2 cellular contexts compared by ENCODE assay signal in genomic region chr6:5055118-5055517, GRCh38.
A peak's percentile ranks its signal among the peaks of the same experiment; 100 is the strongest.
TF ChIP-seq lines count a peak whose summit lies in the region.

No MANE protein-coding gene starts in this region.

TF ChIP-seq in GM23338, 12 proteins besides CTCF, POLR2A, EP300 and RAD21:
- TF ChIP-seq REST (IDR thresholded peaks at IDR 0.05; ENCODE audit: unreplicated experiment): peak; percentile 47
- no peak for TF ChIP-seq STAT1 (IDR thresholded peaks at IDR 0.05; ENCODE audit: unreplicated experiment)

TF ChIP-seq in IMR-90, 13 proteins besides CTCF, POLR2A, EP300 and RAD21:
- TF ChIP-seq MAFK (IDR thresholded peaks at IDR 0.05; ENCODE audit: low read depth, low read length) (no peak), USF2 (IDR thresholded peaks at IDR 0.05; ENCODE audit: low read depth, low read length) (no peak), ELK1 (IDR thresholded peaks at IDR 0.05; ENCODE audit: borderline replicate concordance, low read depth, low read length) (no peak), MXI1 (IDR thresholded peaks at IDR 0.05; ENCODE audit: borderline replicate concordance, low read depth, low read length) (no peak), SMC3 (IDR thresholded peaks at IDR 0.05; ENCODE audit: low read depth, low read length) (no peak), FOS (IDR thresholded peaks at IDR 0.05; ENCODE audit: low read depth, low read length) (no peak), NFE2L2 (IDR thresholded peaks at IDR 0.05; ENCODE audit: low read depth, low read length) (no peak), CEBPB (IDR thresholded peaks at IDR 0.05; ENCODE audit: low read depth, low read length) (no peak), RCOR1 (IDR thresholded peaks at IDR 0.05; ENCODE audit: insufficient replicate concordance, low read length) (no peak), CHD1 (IDR thresholded peaks at IDR 0.05; ENCODE audit: low read depth, low read length) (no peak), RFX5 (IDR thresholded peaks at IDR 0.05; ENCODE audit: low read depth, low read length) (no peak), MAZ (IDR thresholded peaks at IDR 0.05; ENCODE audit: borderline replicate concordance, low read depth, low read length) (no peak), BHLHE40 (IDR thresholded peaks at IDR 0.05; ENCODE audit: low read depth, low read length) (no peak)
